ENCODE assay signal across 17 cellular contexts in the genomic region with DNA sequence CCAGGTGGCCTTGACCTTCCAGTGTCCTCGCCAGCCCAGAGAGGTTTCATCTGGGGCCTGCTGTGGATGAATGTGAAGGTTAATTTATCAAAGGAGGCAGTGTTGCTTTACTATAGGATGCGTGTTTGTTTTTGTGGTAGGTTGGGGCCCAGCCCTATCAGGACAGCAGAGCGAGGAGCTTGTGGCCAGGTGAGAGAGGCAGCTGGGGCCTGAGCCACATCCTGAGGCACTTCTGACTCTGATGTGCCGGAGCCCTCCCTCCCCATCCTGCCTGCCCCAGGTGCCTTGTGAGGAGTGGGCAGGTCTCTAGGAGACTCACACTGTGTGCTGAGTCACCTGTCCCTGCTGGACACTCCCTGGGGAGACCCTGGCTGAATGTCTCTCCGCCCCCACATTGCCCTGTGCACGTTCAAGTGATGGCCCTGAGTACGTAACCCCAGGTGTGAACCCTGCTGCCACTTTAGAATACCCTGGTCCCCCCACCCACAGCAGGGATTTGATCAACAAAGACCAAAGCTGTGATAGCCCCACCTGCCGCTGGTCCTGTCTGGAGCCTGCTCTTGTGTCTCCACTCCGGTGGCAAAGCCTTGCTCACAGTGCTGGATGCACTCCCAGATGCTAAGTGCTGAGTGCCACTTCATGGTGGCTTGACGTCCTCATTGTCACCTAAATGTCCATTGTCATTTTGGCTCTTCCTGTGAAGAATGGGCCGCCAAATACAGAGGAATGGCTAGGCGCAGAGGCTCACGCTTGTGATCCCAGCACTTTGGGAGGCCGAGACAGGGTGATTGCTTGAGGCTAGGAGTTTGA. TPM values are rescaled to one million over a fixed set of nuclear protein-coding genes. Genes with fewer than 3 reads are reported as not detected.
DNase-seq lines count a peak whose midpoint lies in the region; ATAC-seq and TF ChIP-seq lines count a peak whose summit lies in the region.
"Had no signal": no experiment of that assay in that cellular context is flagged by ENCODE, and none has a peak within 500 bp of the region (broad histone marks: within the 10 kb centered on the region; RNA-seq: fewer than 3 reads in every experiment).

No MANE protein-coding gene starts in this region.

- no peaks in the 10 kb centered on the region for H3K4me1 ChIP-seq in DND-41 (ENCODE audit: insufficient read depth, low read length)
- H3K4me1 ChIP-seq in right atrium auricular region: peaks cover 0 to 81% of the 10 kb centered on the region in 2 donors

- H3K79me2 ChIP-seq in DND-41 (ENCODE audit: insufficient read depth, low read length): no peaks in the 10 kb centered on the region

- H3K36me3 Mint-ChIP-seq in activated naive CD8-positive, alpha-beta T cell treated with anti-CD3 and anti-CD28 coated beads, Interleukin-2, amount 10 ng/mL, durations not matched to agents 7 days and 5 days: peaks cover 1% of the 10 kb centered on the region
- H3K36me3 Mint-ChIP-seq: brain had no signal

- no peak overlapping the region for H3K4me3 ChIP-seq in DND-41 (ENCODE audit: low read depth in 1 of 2, low read length in 2 of 2)
- H3K4me3 ChIP-seq in right atrium auricular region: no peak overlapping the region
- H3K4me3 ChIP-seq: hepatocyte, mucosa of descending colon, ovary had no signal

- H3K4me3 Mint-ChIP-seq in activated naive CD8-positive, alpha-beta T cell treated with anti-CD3 and anti-CD28 coated beads, Interleukin-2, amount 10 ng/mL, durations not matched to agents 7 days and 5 days: peak overlapping the region; percentile 7
- H3K4me3 Mint-ChIP-seq: brain had no signal

- no peak overlapping the region for H2AFZ ChIP-seq in DND-41 (ENCODE audit: low read depth, low read length)
- H2AFZ ChIP-seq: hepatocyte had no signal

- no peak overlapping the region for H3K9ac ChIP-seq in DND-41 (ENCODE audit: low read depth, low read length)

- peak; percentile 22 for DNase-seq in DND-41
- peak; percentile 86 for DNase-seq in NCI-H2029 treated with DMSO at 0.1 percent for 48 hours (lab: John Stamatoyannopoulos, UW)
- DNase-seq in activated naive CD8-positive, alpha-beta T cell treated with anti-CD3 and anti-CD28 coated beads, Interleukin-2, amount 10 ng/mL, durations not matched to agents 7 days and 5 days: peak; percentile 44
- DNase-seq in right atrium auricular region (ENCODE audit: low spot score): no peak
- DNase-seq in NCI-H748 (lab: John Stamatoyannopoulos, UW; ENCODE audit: unreplicated experiment): no peak
- no peak for DNase-seq in globus pallidus (ENCODE audit: low spot score)
- DNase-seq in stimulated activated CD4-positive, alpha-beta T cell treated with anti-CD3 and anti-CD28 coated beads, Interleukin-4, amount 100 ng/mL, for 1 hour: no peak
- DNase-seq: effector CD4-positive, alpha-beta T cell; GOT3; Karpas-422; mucosa of descending colon; NCI-H1436; NCI-H524 treated with DMSO at 0.1 percent for 48 hours; ovary had no signal

- H3K36me3 ChIP-seq in DND-41 (ENCODE audit: insufficient read depth, low read length) (no peaks in the 10 kb centered on the region), right atrium auricular region (no peaks in the 10 kb centered on the region)
- H3K36me3 ChIP-seq: ovary had no signal

- H3K9me3 ChIP-seq in DND-41 (ENCODE audit: insufficient read depth, low read length, severe bottlenecking) (no peaks in the 10 kb centered on the region), right atrium auricular region (no peaks in the 10 kb centered on the region)
- H3K9me3 ChIP-seq: mucosa of descending colon, ovary had no signal

- H3K9me3 Mint-ChIP-seq in activated naive CD8-positive, alpha-beta T cell treated with anti-CD3 and anti-CD28 coated beads, Interleukin-2, amount 10 ng/mL, durations not matched to agents 7 days and 5 days: no peaks in the 10 kb centered on the region
- H3K9me3 Mint-ChIP-seq: brain had no signal

- H3K27ac Mint-ChIP-seq in activated naive CD8-positive, alpha-beta T cell treated with anti-CD3 and anti-CD28 coated beads, Interleukin-2, amount 10 ng/mL, durations not matched to agents 7 days and 5 days: no peak overlapping the region

- H4K20me1 ChIP-seq in DND-41 (ENCODE audit: insufficient read depth, low read length): no peaks in the 10 kb centered on the region

- TF ChIP-seq CTCF in DND-41 (IDR thresholded peaks at IDR 0.05; ENCODE audit: borderline replicate concordance, extremely low read depth, low read length, poor library complexity, severe bottlenecking) (no peak), right atrium auricular region (IDR thresholded peaks at IDR 0.05) (no peak)

- H3K27me3 ChIP-seq in DND-41 (ENCODE audit: insufficient read depth, low read length, poor library complexity) (no peaks in the 10 kb centered on the region), right atrium auricular region (no peaks in the 10 kb centered on the region)
- H3K27me3 ChIP-seq: hepatocyte, ovary had no signal

- peak; percentile 64; the same call in 2 of the 3 replicates for ATAC-seq in DND-41 (ENCODE audit: insufficient read depth, low read depth)
- peak; percentile 93 for ATAC-seq in activated naive CD8-positive, alpha-beta T cell treated with anti-CD3 and anti-CD28 coated beads, Interleukin-2, amount 10 ng/mL, durations not matched to agents 7 days and 5 days (ENCODE audit: low read depth)
- ATAC-seq in HG03439 (IDR thresholded peaks at IDR 0.05; ENCODE audit: unreplicated experiment): no peak
- ATAC-seq: mucosa of descending colon had no signal

- POLR2A ChIA-PET in activated naive CD8-positive, alpha-beta T cell treated with anti-CD3 and anti-CD28 coated beads, Interleukin-2, amount 10 ng/mL, durations not matched to agents 7 days and 5 days (lab: Charles Lee): interaction anchor here (1.0 kb wide), 1 partner anchor 11 kb away, joined by 3 read pairs; no protein-coding TSS in a partner anchor

- H3K4me1 Mint-ChIP-seq in activated naive CD8-positive, alpha-beta T cell treated with anti-CD3 and anti-CD28 coated beads, Interleukin-2, amount 10 ng/mL, durations not matched to agents 7 days and 5 days: peaks cover 11% of the 10 kb centered on the region

- H3K27ac ChIP-seq in DND-41 (ENCODE audit: low read length): no peak overlapping the region
- H3K27ac ChIP-seq in right atrium auricular region: peak overlapping the region; percentile 61 to 63
- H3K27ac ChIP-seq: hepatocyte, ovary had no signal

- H3K4me2 ChIP-seq in DND-41 (ENCODE audit: insufficient read depth, low read length): no peak overlapping the region
- H3K4me2 ChIP-seq: hepatocyte had no signal

- peaks cover 10% of the 10 kb centered on the region for H3K27me3 Mint-ChIP-seq in activated naive CD8-positive, alpha-beta T cell treated with anti-CD3 and anti-CD28 coated beads, Interleukin-2, amount 10 ng/mL, durations not matched to agents 7 days and 5 days

RNA-seq across cellular contexts. Expression of a gene that starts 16.0 kb away (rescaled TPM):
- 1 to 10 TPM; 2.6 to 2.7 TPM for total RNA-seq in activated naive CD8-positive, alpha-beta T cell treated with anti-CD3 and anti-CD28 coated beads, Interleukin-2, amount 10 ng/mL, durations not matched to agents 7 days and 5 days
- 100 to 1,000 TPM; 122 to 185 TPM for total RNA-seq in right atrium auricular region

Comparison
In these comparisons a context has a peak if more than half of its experiments do, and no peak if none do; other contexts are left out.
1. DNase-seq: peak in DND-41 (single experiment), NCI-H2029 treated with DMSO at 0.1 percent for 48 hours (single experiment) and activated naive CD8-positive, alpha-beta T cell treated with anti-CD3 and anti-CD28 coated beads, Interleukin-2, amount 10 ng/mL, durations not matched to agents 7 days and 5 days (single experiment); none in right atrium auricular region (single experiment), NCI-H748 (single experiment), globus pallidus (single experiment) and stimulated activated CD4-positive, alpha-beta T cell treated with anti-CD3 and anti-CD28 coated beads, Interleukin-4, amount 100 ng/mL, for 1 hour (single experiment).
2. RNA of a gene that starts 16.0 kb away (total RNA-seq): 122 to 185 TPM in right atrium auricular region; 2.6 to 2.7 TPM in activated naive CD8-positive, alpha-beta T cell treated with anti-CD3 and anti-CD28 coated beads, Interleukin-2, amount 10 ng/mL, durations not matched to agents 7 days and 5 days; every median in the first group is over 10 times any median in the second.